ENCODE assay signal across 12 cellular contexts in genomic region chr11:57424137-57424801, GRCh38. TPM values are rescaled to one million over a fixed set of nuclear protein-coding genes. Genes with fewer than 3 reads are reported as not detected.
DNase-seq lines count a peak whose midpoint lies in the region; ATAC-seq, FAIRE-seq and TF ChIP-seq lines count a peak whose summit lies in the region.
"Had no signal": no experiment of that assay in that cellular context is flagged by ENCODE, and none has a peak within 500 bp of the region (broad histone marks: within the 10 kb centered on the region; RNA-seq: fewer than 3 reads in every experiment).

No MANE protein-coding gene starts in this region.

- H3K4me2 ChIP-seq in astrocyte (ENCODE audit: low read length), result peak overlapping the region; percentile 54

- H3K9ac ChIP-seq in astrocyte (ENCODE audit: low read length) (peak overlapping the region; percentile 48), mucosa of rectum (ENCODE audit: low read depth in 1 of 2, low read length in 2 of 2) (no peak overlapping the region)

- FAIRE-seq in astrocyte (lab: Jason Lieb, UNC), result peak; percentile 5
- no peak for FAIRE-seq in GM19239 (lab: Jason Lieb, UNC)
- FAIRE-seq: TTC549 had no signal

- intact Hi-C loops in Right ventricle myocardium superior (cut with DNase I) (no loop called here), vagina (cut with DNase I) (no loop called here)

- H2AFZ ChIP-seq in astrocyte (ENCODE audit: low read depth, low read length), result peak overlapping the region; percentile 14

- H3K36me3 Mint-ChIP-seq in astrocyte (ENCODE audit: low read depth, unreplicated experiment), result peaks cover 7% of the 10 kb centered on the region

- H3K27ac Mint-ChIP-seq in astrocyte (ENCODE audit: unreplicated experiment), result peak overlapping the region; percentile 41

- DNase-seq in right atrium auricular region (ENCODE audit: low spot score) (no peak), Right ventricle myocardium superior (no peak), astrocyte (ENCODE audit: low read depth) (no peak), vagina (ENCODE audit: extremely low spot score in 2 of 2) (no peak), GM19239 (ENCODE audit: insufficient read length, low spot score) (no peak), glomerular visceral epithelial cell (ENCODE audit: extremely low spot score) (no peak)
- DNase-seq: cerebellar nuclear complex, NCI-H1930 had no signal

- TF ChIP-seq CTCF in right atrium auricular region (IDR thresholded peaks at IDR 0.05) (no peak), astrocyte (IDR thresholded peaks at IDR 0.05; ENCODE audit: insufficient read depth, low read depth, low read length) (no peak), vagina (IDR thresholded peaks at IDR 0.05) (no peak)

- H3K4me3 ChIP-seq in right atrium auricular region (no peak overlapping the region), astrocyte (ENCODE audit: insufficient read depth, low read depth, low read length) (no peak overlapping the region), mucosa of rectum (ENCODE audit: low read length in 2 of 2) (no peak overlapping the region), vagina (peak overlapping the region; percentile 57 to 70)

- H3K27me3 Mint-ChIP-seq in astrocyte (ENCODE audit: low read depth, unreplicated experiment), result peaks cover 6% of the 10 kb centered on the region

- no peaks in the 10 kb centered on the region for H4K20me1 ChIP-seq in astrocyte (ENCODE audit: insufficient read depth, low read length)

- peaks cover 22% of the 10 kb centered on the region for H3K4me1 Mint-ChIP-seq in astrocyte (ENCODE audit: low read depth, unreplicated experiment)

- H3K79me2 ChIP-seq in astrocyte (ENCODE audit: insufficient read depth, low read length), result peaks cover 4% of the 10 kb centered on the region

- H3K9me3 ChIP-seq in right atrium auricular region (no peaks in the 10 kb centered on the region), astrocyte (ENCODE audit: insufficient read depth, low read depth, low read length) (no peaks in the 10 kb centered on the region), mucosa of rectum (ENCODE audit: control insufficient read depth in 2 of 2, low read length in 2 of 2) (no peaks in the 10 kb centered on the region), vagina (no peaks in the 10 kb centered on the region)

- H3K36me3 ChIP-seq in right atrium auricular region (peaks cover 17% of the 10 kb centered on the region), astrocyte (ENCODE audit: insufficient read depth, low read length) (no peaks in the 10 kb centered on the region), mucosa of rectum (ENCODE audit: control insufficient read depth in 2 of 2, insufficient read depth in 2 of 2, low read length in 2 of 2) (peaks cover 0 to 8% of the 10 kb centered on the region in 2 donors), vagina (peaks cover 0 to 10% of the 10 kb centered on the region in 2 donors)

- no peak for ATAC-seq in Right ventricle myocardium superior (ENCODE audit: poor library complexity)
- ATAC-seq in HG02852 (IDR thresholded peaks at IDR 0.05; ENCODE audit: unreplicated experiment), result no peak

- TF ChIP-seq POLR2A in vagina (IDR thresholded peaks at IDR 0.05), result no peak

- no peaks in the 10 kb centered on the region for H3K27me3 ChIP-seq in right atrium auricular region
- no peaks in the 10 kb centered on the region for H3K27me3 ChIP-seq in astrocyte (ENCODE audit: insufficient read depth, low read length)
- H3K27me3 ChIP-seq in mucosa of rectum (ENCODE audit: control insufficient read depth in 2 of 2, insufficient read depth in 2 of 2, low read length in 2 of 2), result no peaks in the 10 kb centered on the region
- H3K27me3 ChIP-seq in vagina, result no peaks in the 10 kb centered on the region

- H3K4me1 ChIP-seq in right atrium auricular region, result peaks cover 0 to 56% of the 10 kb centered on the region in 2 donors
- peaks cover 40% of the 10 kb centered on the region for H3K4me1 ChIP-seq in astrocyte (ENCODE audit: insufficient read depth, low read length)
- peaks cover 27 to 30% of the 10 kb centered on the region in 2 donors for H3K4me1 ChIP-seq in mucosa of rectum (ENCODE audit: control insufficient read depth in 2 of 2, insufficient read depth in 2 of 2, low read length in 2 of 2)
- peaks cover 55% of the 10 kb centered on the region for H3K4me1 ChIP-seq in vagina

- peak overlapping the region; percentile 95 to 99 for H3K27ac ChIP-seq in right atrium auricular region
- H3K27ac ChIP-seq in astrocyte (ENCODE audit: low read depth, low read length), result peak overlapping the region; percentile 39
- H3K27ac ChIP-seq in mucosa of rectum (ENCODE audit: low read depth in 2 of 2, low read length in 2 of 2), result peak overlapping the region; percentile 35 to 38
- peak overlapping the region; percentile 99 for H3K27ac ChIP-seq in vagina

- no peak overlapping the region for H3K4me3 Mint-ChIP-seq in astrocyte (ENCODE audit: unreplicated experiment)

- H3K9me3 Mint-ChIP-seq in astrocyte (ENCODE audit: unreplicated experiment), result no peaks in the 10 kb centered on the region

RNA-seq across cellular contexts. Expression of gene SLC43A3, which starts 2.7 kb away (rescaled TPM):
- total RNA-seq in right atrium auricular region (10 to 100 TPM; 31.7 to 61.3 TPM), Right ventricle myocardium superior (20.0 TPM), astrocyte (13.3 and 16.4 TPM in 2 replicates), vagina (53.5 TPM)

RNA-seq across cellular contexts. Expression of gene PRG2, which starts 33.8 kb away (rescaled TPM):
- total RNA-seq in right atrium auricular region (not detected), Right ventricle myocardium superior (not detected), astrocyte (not detected in 2 replicates), vagina (not detected)

RNA-seq across cellular contexts. Expression of gene RTN4RL2, which starts 36.1 kb away (rescaled TPM):
- total RNA-seq in right atrium auricular region (1 to 10 TPM in 1 of 2 donors, under 1 TPM in 1; 0.94 to 1.3 TPM), Right ventricle myocardium superior (1.9 TPM), astrocyte (0.50 and 0.65 TPM in 2 replicates), vagina (2.0 TPM)

RNA-seq across cellular contexts. Expression of gene PRG3, which starts 43.3 kb away (rescaled TPM):
- not detected for total RNA-seq in right atrium auricular region
- not detected for total RNA-seq in Right ventricle myocardium superior
- not detected in 2 replicates for total RNA-seq in astrocyte
- not detected for total RNA-seq in vagina
- total RNA-seq: lower leg skin had no signal

Comparison
In these comparisons a context has a peak if more than half of its experiments do, and no peak if none do; other contexts are left out.
1. H3K27ac ChIP-seq: peak in every context shown above with its lines; median percentile 99 in vagina; 97 in right atrium auricular region; 39 in astrocyte; 36 in mucosa of rectum.
2. H3K4me3 ChIP-seq: peak in vagina (2 of 2); none in right atrium auricular region (0 of 2), astrocyte (single experiment) and mucosa of rectum (0 of 2).